ENCODE assay signal across 8 cellular contexts in the genomic region with DNA sequence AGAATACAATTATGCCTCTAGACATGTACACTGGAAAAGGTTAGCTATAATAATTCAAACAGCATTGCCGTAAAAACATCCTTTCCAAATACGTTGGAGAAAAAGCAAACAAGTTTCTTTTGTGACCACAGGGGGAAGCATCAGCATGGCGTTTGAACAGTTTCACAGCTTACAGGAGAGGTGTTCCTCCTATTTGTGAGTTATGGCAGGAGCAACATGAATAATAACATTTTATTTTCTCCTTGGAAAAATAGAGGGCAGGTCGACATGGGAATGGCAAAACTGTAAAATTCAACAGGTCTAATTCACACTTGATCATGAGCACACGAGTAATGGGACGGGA. TPM values are rescaled to one million over a fixed set of nuclear protein-coding genes. Genes with fewer than 3 reads are reported as not detected.
A peak's percentile ranks its signal among the peaks of the same experiment; 100 is the strongest.
DNase-seq lines count a peak whose midpoint lies in the region; ATAC-seq and TF ChIP-seq lines count a peak whose summit lies in the region.

No MANE protein-coding gene starts in this region.

- DNase-seq in NCI-H82 (lab: John Stamatoyannopoulos, UW) (peak; percentile 16), NCI-H82 treated with DMSO at 0.1 percent for 48 hours (lab: John Stamatoyannopoulos, UW; ENCODE audit: unreplicated experiment) (no peak), NCI-H460 (ENCODE audit: extremely low read depth, low read depth) (peak; percentile 0), cerebellar cortex (ENCODE audit: low spot score) (peak; percentile 16), neural crest cell (ENCODE audit: low read depth, low spot score) (no peak), occipital lobe (lab: John Stamatoyannopoulos, UW) (no peak)
- DNase-seq in activated CD8-positive, alpha-beta memory T cell treated with anti-CD3 and anti-CD28 coated beads, Interleukin-2, amount 50 U/mL, for 48 hours, result no peak

- H3K4me1 Mint-ChIP-seq in neural crest cell, result peaks cover 7% of the 10 kb centered on the region
- peaks cover 8% of the 10 kb centered on the region for H3K4me1 Mint-ChIP-seq in stimulated activated memory B cell treated with anti-CD40 and anti-IgM and Interleukin-4, amounts not matched to agents 10 μg/mL and 1 μg/mL and 100 μg/mL, for 72 hours

- peaks cover 6% of the 10 kb centered on the region for H3K9me3 Mint-ChIP-seq in neural crest cell
- no peaks in the 10 kb centered on the region for H3K9me3 Mint-ChIP-seq in stimulated activated memory B cell treated with anti-CD40 and anti-IgM and Interleukin-4, amounts not matched to agents 10 μg/mL and 1 μg/mL and 100 μg/mL, for 72 hours

- no peaks in the 10 kb centered on the region for H3K27me3 Mint-ChIP-seq in neural crest cell (ENCODE audit: low read depth)
- peaks cover 10% of the 10 kb centered on the region for H3K27me3 Mint-ChIP-seq in stimulated activated memory B cell treated with anti-CD40 and anti-IgM and Interleukin-4, amounts not matched to agents 10 μg/mL and 1 μg/mL and 100 μg/mL, for 72 hours

- H3K4me3 Mint-ChIP-seq in neural crest cell, result no peak overlapping the region
- H3K4me3 Mint-ChIP-seq in stimulated activated memory B cell treated with anti-CD40 and anti-IgM and Interleukin-4, amounts not matched to agents 10 μg/mL and 1 μg/mL and 100 μg/mL, for 72 hours, result no peak overlapping the region

- no peak for ATAC-seq in stimulated activated memory B cell treated with anti-CD40 and anti-IgM and Interleukin-4, amounts not matched to agents 10 μg/mL and 1 μg/mL and 100 μg/mL, for 72 hours

- TF ChIP-seq CTCF in neural crest cell (conservative IDR thresholded peaks at IDR 0.05), result peak; percentile 68

- H3K27ac Mint-ChIP-seq in neural crest cell (ENCODE audit: unreplicated experiment), result no peak overlapping the region
- no peak overlapping the region for H3K27ac Mint-ChIP-seq in stimulated activated memory B cell treated with anti-CD40 and anti-IgM and Interleukin-4, amounts not matched to agents 10 μg/mL and 1 μg/mL and 100 μg/mL, for 72 hours

- no peaks in the 10 kb centered on the region for H3K36me3 Mint-ChIP-seq in neural crest cell (ENCODE audit: low read depth)
- H3K36me3 Mint-ChIP-seq in stimulated activated memory B cell treated with anti-CD40 and anti-IgM and Interleukin-4, amounts not matched to agents 10 μg/mL and 1 μg/mL and 100 μg/mL, for 72 hours, result no peaks in the 10 kb centered on the region

RNA-seq across cellular contexts. Expression of a gene that starts 39.7 kb away (rescaled TPM):
- total RNA-seq in NCI-H460 (2014; rRNA removed; shearing (Covaris generic)), result not detected in 2 replicates
- polyA plus RNA-seq in NCI-H460 (2014; cell fraction: nucleus; rRNA removed), result not detected in 2 replicates
- total RNA-seq in neural crest cell (0.12 TPM in 1 of 2 replicates, not detected in the other), occipital lobe (0.47 TPM)

Comparison
In these comparisons a context has a peak if more than half of its experiments do, and no peak if none do; other contexts are left out.
1. DNase-seq: peak in NCI-H82 (single experiment), NCI-H460 (single experiment) and cerebellar cortex (single experiment); none in NCI-H82 treated with DMSO at 0.1 percent for 48 hours (single experiment), neural crest cell (single experiment), occipital lobe (single experiment) and activated CD8-positive, alpha-beta memory T cell treated with anti-CD3 and anti-CD28 coated beads, Interleukin-2, amount 50 U/mL, for 48 hours (single experiment).